Comparison of ENCODE assay signal across 20 cellular contexts in the genomic region with DNA sequence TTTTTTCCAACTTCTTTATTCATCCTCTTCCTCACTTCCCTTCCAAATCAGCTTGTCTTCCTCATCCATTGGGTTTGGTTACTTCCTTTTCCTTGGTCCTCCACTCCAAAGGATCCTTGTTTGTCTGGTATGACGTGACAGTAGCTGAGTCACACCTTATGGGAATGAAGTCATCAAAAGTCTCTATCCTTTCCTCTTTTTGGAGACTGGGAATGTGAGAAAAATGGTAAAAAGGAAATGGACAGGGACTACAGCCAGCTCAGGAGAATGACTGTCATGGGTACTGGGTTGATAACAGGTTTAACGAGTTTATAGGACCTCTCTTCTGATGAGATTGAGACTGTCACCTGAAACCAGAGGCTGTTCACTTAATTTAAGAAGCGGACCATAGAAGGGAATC.
DNase-seq lines count a peak whose midpoint lies in the region; TF ChIP-seq lines count a peak whose summit lies in the region.
"Had no signal": no experiment of that assay in that cellular context is flagged by ENCODE, and none has a peak within 500 bp of the region (broad histone marks: within the 10 kb centered on the region; RNA-seq: fewer than 3 reads in every experiment).

No MANE protein-coding gene starts in this region.

- TF ChIP-seq CTCF in LNCaP clone FGC (IDR thresholded peaks at IDR 0.05; ENCODE audit: control insufficient read depth, extremely low read depth, insufficient read depth) (no peak), mammary epithelial cell (conservative IDR thresholded peaks at IDR 0.05 in 1 of 2, IDR thresholded peaks at IDR 0.05 in 1 of 2; ENCODE audit: extremely low read depth in 1 of 2, insufficient read depth in 1 of 2, low read depth in 1 of 2, low read length in 2 of 2) (no peak)

- no peak overlapping the region for H3K14ac ChIP-seq in mesenchymal stem cell (ENCODE audit: low read length in 2 of 2)

- H2BK120ac ChIP-seq in mesenchymal stem cell (ENCODE audit: low read depth, low read length) = no peak overlapping the region

- H2BK15ac ChIP-seq in mesenchymal stem cell (ENCODE audit: low read depth, poor library complexity, severe bottlenecking) = no peak overlapping the region

- H2AFZ ChIP-seq in mammary epithelial cell (ENCODE audit: low read depth, low read length) (no peak overlapping the region), mesenchymal stem cell (ENCODE audit: low read depth, low read length) (no peak overlapping the region)
- H2AFZ ChIP-seq: parathyroid adenoma had no signal

- H3K23ac ChIP-seq in mesenchymal stem cell (ENCODE audit: low read length in 2 of 2) = no peak overlapping the region

- no peak overlapping the region for H3K4ac ChIP-seq in mesenchymal stem cell (ENCODE audit: low read depth in 1 of 2, low read length in 2 of 2)

- no peaks in the 10 kb centered on the region for H3K27me3 ChIP-seq in mammary epithelial cell (ENCODE audit: insufficient read depth, low read length)
- H3K27me3 ChIP-seq in mesenchymal stem cell (ENCODE audit: control insufficient read depth in 1 of 2, insufficient read depth in 1 of 2, low read length in 2 of 2) = no peaks in the 10 kb centered on the region
- H3K27me3 ChIP-seq: ascending aorta, transverse colon had no signal

- intact Hi-C loops in mammary epithelial cell (cut with micrococcal nuclease) = no loop called here

- 63% methylated on average over 3 of the region's 3 CpGs for WGBS in mammary epithelial cell (ENCODE audit: low coverage, missing lambda C conversion rate)
- 58% methylated on average over 3 of the region's 3 CpGs for WGBS in mesenchymal stem cell

- H4K91ac ChIP-seq in mesenchymal stem cell (ENCODE audit: low read length) = no peak overlapping the region

- H2AK5ac ChIP-seq in mesenchymal stem cell (ENCODE audit: low read length, severe bottlenecking) = no peak overlapping the region

- H3K9me3 ChIP-seq in mammary epithelial cell (replicated peaks; ENCODE audit: insufficient read depth, low read length) (no peaks in the 10 kb centered on the region), mesenchymal stem cell (ENCODE audit: control insufficient read depth, low read length) (no peaks in the 10 kb centered on the region)
- H3K9me3 ChIP-seq: ascending aorta, transverse colon had no signal

- BruUV-seq in mammary epithelial cell (replicated peaks; lab: Mats Ljungman, UMichigan) = no TSS peak

- H3K9ac ChIP-seq in mammary epithelial cell (ENCODE audit: insufficient read depth, low read length) = no peak overlapping the region
- no peak overlapping the region for H3K9ac ChIP-seq in mesenchymal stem cell (ENCODE audit: low read length)
- H3K9ac ChIP-seq: parathyroid adenoma had no signal

- DNase-seq in DMS53 (lab: John Stamatoyannopoulos, UW) (peak; percentile 41), DMS53 treated with DMSO at 0.1 percent for 48 hours (lab: John Stamatoyannopoulos, UW; ENCODE audit: unreplicated experiment) (no peak), LNCaP clone FGC (ENCODE audit: low read depth) (peak; percentile 14), mammary epithelial cell (peak; percentile 60), mesenchymal stem cell (peak; percentile 39), DMS 273 treated with DMSO at 0.1 percent for 48 hours (lab: John Stamatoyannopoulos, UW) (no peak), germinal center (ENCODE audit: low spot score) (no peak), NCI-H2196 treated with DMSO at 0.1 percent for 48 hours (lab: John Stamatoyannopoulos, UW; ENCODE audit: unreplicated experiment) (no peak)
- DNase-seq: activated B cell treated with CpG ODN at 0.5 μM for 24 hours; CD4-positive, alpha-beta T cell; KBM-7; naive B cell; NCI-H1436; NCI-H524 treated with DMSO at 0.1 percent for 48 hours; small intestine; transverse colon had no signal

- no peaks in the 10 kb centered on the region for H4K20me1 ChIP-seq in mammary epithelial cell (ENCODE audit: insufficient read depth, low read length)

- no peak overlapping the region for H4K8ac ChIP-seq in mesenchymal stem cell (ENCODE audit: low read length)

- dilution Hi-C loops in mammary epithelial cell (cut with HindIII; ENCODE audit: low sequenced_read_pairs) = no loop called here

- H2BK5ac ChIP-seq in mesenchymal stem cell (ENCODE audit: low read depth, low read length, poor library complexity, severe bottlenecking) = no peak overlapping the region

- H3K36me3 ChIP-seq in mammary epithelial cell (ENCODE audit: insufficient read depth, low read length) (no peaks in the 10 kb centered on the region), mesenchymal stem cell (ENCODE audit: control insufficient read depth in 1 of 2, insufficient read depth in 2 of 2, low read depth in 1 of 2, low read length in 2 of 2) (no peaks in the 10 kb centered on the region)
- H3K36me3 ChIP-seq: ascending aorta, transverse colon had no signal

- in situ Hi-C loops in mammary epithelial cell (cut with MboI; ENCODE audit: low sequenced_read_pairs in 2 of 2) = no loop called here

- H3K4me2 ChIP-seq in mammary epithelial cell (ENCODE audit: insufficient read depth, low read depth, low read length) = no peak overlapping the region
- H3K4me2 ChIP-seq in mesenchymal stem cell (ENCODE audit: low read length, poor library complexity, severe bottlenecking) = no peak overlapping the region

- H3K4me3 ChIP-seq in LNCaP clone FGC (ENCODE audit: low read depth, low read length) (no peak overlapping the region), mammary epithelial cell (replicated peaks in 1 of 3; ENCODE audit: insufficient read depth in 1 of 3, low read depth in 2 of 3, low read length in 3 of 3) (no peak overlapping the region), mesenchymal stem cell (ENCODE audit: insufficient read depth in 1 of 2, low read depth in 1 of 2, low read length in 2 of 2) (no peak overlapping the region)
- H3K4me3 ChIP-seq: ascending aorta, coronary artery, transverse colon had no signal

- H3K79me2 ChIP-seq in mammary epithelial cell (ENCODE audit: insufficient read depth, low read length) = no peaks in the 10 kb centered on the region
- H3K79me2 ChIP-seq: parathyroid adenoma had no signal

- no peak overlapping the region for H3K27ac ChIP-seq in mammary epithelial cell (ENCODE audit: insufficient read depth, low read depth, low read length)
- H3K27ac ChIP-seq in mesenchymal stem cell (ENCODE audit: low read length, poor library complexity, severe bottlenecking) = no peak overlapping the region
- H3K27ac ChIP-seq: 22Rv1, ascending aorta, coronary artery, parathyroid adenoma, transverse colon had no signal

- no peaks in the 10 kb centered on the region for H3K79me1 ChIP-seq in mesenchymal stem cell (replicated peaks; ENCODE audit: low read length, poor library complexity, severe bottlenecking)

- no peak overlapping the region for H2BK12ac ChIP-seq in mesenchymal stem cell (ENCODE audit: low read length in 2 of 2)

- CTCF ChIA-PET in mammary epithelial cell (lab: Charles Lee; ENCODE audit: low non-redundant PET) = no interaction called here

- H3K18ac ChIP-seq in mesenchymal stem cell (ENCODE audit: low read depth in 1 of 2, low read length in 2 of 2) = no peak overlapping the region

- H3K4me1 ChIP-seq in mammary epithelial cell (ENCODE audit: insufficient read depth, low read length) (peaks cover 7% of the 10 kb centered on the region), mesenchymal stem cell (ENCODE audit: control insufficient read depth, insufficient read depth, low read depth, low read length) (peaks cover 2% of the 10 kb centered on the region)
- H3K4me1 ChIP-seq: ascending aorta, parathyroid adenoma, transverse colon had no signal

Comparison
In these comparisons a context has a peak if more than half of its experiments do, and no peak if none do; other contexts are left out.
1. DNase-seq: peak in DMS53 (single experiment), LNCaP clone FGC (single experiment), mammary epithelial cell (single experiment) and mesenchymal stem cell (single experiment); none in DMS53 treated with DMSO at 0.1 percent for 48 hours (single experiment), DMS 273 treated with DMSO at 0.1 percent for 48 hours (single experiment), germinal center (single experiment) and NCI-H2196 treated with DMSO at 0.1 percent for 48 hours (single experiment).